12 cellular contexts compared by ENCODE assay signal in genomic region chr3:10772230-10773161, GRCh38. TPM values are rescaled to one million over a fixed set of nuclear protein-coding genes. Genes with fewer than 3 reads are reported as not detected.
DNase-seq lines count a peak whose midpoint lies in the region; ATAC-seq and TF ChIP-seq lines count a peak whose summit lies in the region.
"Had no signal": no experiment of that assay in that cellular context is flagged by ENCODE, and none has a peak within 500 bp of the region (broad histone marks: within the 10 kb centered on the region; RNA-seq: fewer than 3 reads in every experiment).

No MANE protein-coding gene starts in this region.

- H3K36me3 ChIP-seq in OCI-LY3 (replicated peaks; ENCODE audit: low read depth, low read length) (no peaks in the 10 kb centered on the region), prostate gland (no peaks in the 10 kb centered on the region)
- H3K36me3 ChIP-seq: uterus had no signal

- H3K4me3 Mint-ChIP-seq in activated CD4-positive, alpha-beta T cell treated with anti-CD3 and anti-CD28 coated beads for 36 hours, result no peak overlapping the region
- no peak overlapping the region for H3K4me3 Mint-ChIP-seq in endothelial cell (ENCODE audit: unreplicated experiment)
- H3K4me3 Mint-ChIP-seq: B cell had no signal

- H3K27ac ChIP-seq in OCI-LY3 (ENCODE audit: low read length), result no peak overlapping the region
- no peak overlapping the region for H3K27ac ChIP-seq in prostate gland
- H3K27ac ChIP-seq: uterus had no signal

- H3K79me2 ChIP-seq in OCI-LY3 (ENCODE audit: low read length), result no peaks in the 10 kb centered on the region

- H3K27ac Mint-ChIP-seq in activated CD4-positive, alpha-beta T cell treated with anti-CD3 and anti-CD28 coated beads for 36 hours, result no peak overlapping the region
- H3K27ac Mint-ChIP-seq in endothelial cell (ENCODE audit: unreplicated experiment), result peak overlapping the region; percentile 30
- H3K27ac Mint-ChIP-seq: B cell had no signal

- no peaks in the 10 kb centered on the region for H3K4me1 Mint-ChIP-seq in activated CD4-positive, alpha-beta T cell treated with anti-CD3 and anti-CD28 coated beads for 36 hours
- H3K4me1 Mint-ChIP-seq in endothelial cell (ENCODE audit: unreplicated experiment), result no peaks in the 10 kb centered on the region
- H3K4me1 Mint-ChIP-seq: B cell had no signal

- ATAC-seq in activated CD4-positive, alpha-beta T cell treated with anti-CD3 and anti-CD28 coated beads for 36 hours, result no peak
- no peak for ATAC-seq in GM18498 (IDR thresholded peaks at IDR 0.05; ENCODE audit: unreplicated experiment)

- H3K27me3 ChIP-seq in OCI-LY3 (ENCODE audit: low read depth, low read length) (peaks cover 18% of the 10 kb centered on the region), prostate gland (replicated peaks; ENCODE audit: insufficient read depth) (peaks cover 3% of the 10 kb centered on the region)
- H3K27me3 ChIP-seq: uterus had no signal

- WGBS in prostate gland, result 51% methylated on average over 18 of the region's 18 CpGs

- DNase-seq in activated CD4-positive, alpha-beta T cell treated with anti-CD3 and anti-CD28 coated beads for 36 hours, result peak; percentile 35
- no peak for DNase-seq in activated CD4-positive, alpha-beta T cell treated with anti-CD3 and anti-CD28 coated beads for 4 hours
- DNase-seq in endothelial cell (ENCODE audit: low spot score), result peak; percentile 29
- DNase-seq in prostate gland (ENCODE audit: low spot score), result no peak
- DNase-seq in GM19238 (ENCODE audit: insufficient read length, low spot score), result no peak
- DNase-seq in activated gamma-delta T cell treated with Interleukin-2 at 50 U/mL for 16 hours, result no peak
- DNase-seq: activated CD4-positive, CD25-positive, alpha-beta regulatory T cell treated with anti-CD3 and anti-CD28 coated beads, Interleukin-2, amount 50 U/mL, for 72 hours; NCI-H510A treated with DMSO at 0.1 percent for 48 hours; uterus had no signal

- H2AFZ ChIP-seq in OCI-LY3 (ENCODE audit: low read depth, low read length), result no peak overlapping the region

- POLR2A ChIA-PET in activated CD4-positive, alpha-beta T cell treated with anti-CD3 and anti-CD28 coated beads for 36 hours (lab: Charles Lee), result no interaction called here

- intact Hi-C loops in activated CD4-positive, alpha-beta T cell treated with anti-CD3 and anti-CD28 coated beads for 36 hours (cut with DNase I, micrococcal nuclease), result no loop called here
- intact Hi-C loops in prostate gland (cut with DNase I), result no loop called here

- H3K9ac ChIP-seq in OCI-LY3 (ENCODE audit: low read length), result no peak overlapping the region

- H3K4me2 ChIP-seq in OCI-LY3 (ENCODE audit: low read length), result no peak overlapping the region

- H3K9me3 Mint-ChIP-seq in activated CD4-positive, alpha-beta T cell treated with anti-CD3 and anti-CD28 coated beads for 36 hours (ENCODE audit: low read depth), result no peaks in the 10 kb centered on the region
- no peaks in the 10 kb centered on the region for H3K9me3 Mint-ChIP-seq in endothelial cell (ENCODE audit: unreplicated experiment)

- TF ChIP-seq CTCF in OCI-LY3 (IDR thresholded peaks at IDR 0.05; ENCODE audit: low read depth, low read length) (peak; percentile 75), endothelial cell (IDR thresholded peaks at IDR 0.05; ENCODE audit: unreplicated experiment) (peak; percentile 28), prostate gland (IDR thresholded peaks at IDR 0.05) (peak in 3 of 4 experiments; percentile 31 to 40 (median 40))

- no peaks in the 10 kb centered on the region for H4K20me1 ChIP-seq in OCI-LY3 (ENCODE audit: insufficient read depth, low read length)

- no peaks in the 10 kb centered on the region for H3K9me3 ChIP-seq in OCI-LY3 (ENCODE audit: insufficient read depth, low read length)
- no peaks in the 10 kb centered on the region for H3K9me3 ChIP-seq in prostate gland
- H3K9me3 ChIP-seq: uterus had no signal

- peaks cover 12% of the 10 kb centered on the region for H3K27me3 Mint-ChIP-seq in activated CD4-positive, alpha-beta T cell treated with anti-CD3 and anti-CD28 coated beads for 36 hours
- H3K27me3 Mint-ChIP-seq in endothelial cell (ENCODE audit: unreplicated experiment), result no peaks in the 10 kb centered on the region

- H3K4me3 ChIP-seq in OCI-LY3 (ENCODE audit: low read length), result no peak overlapping the region
- no peak overlapping the region for H3K4me3 ChIP-seq in prostate gland
- H3K4me3 ChIP-seq: uterus had no signal

- H3K36me3 Mint-ChIP-seq in activated CD4-positive, alpha-beta T cell treated with anti-CD3 and anti-CD28 coated beads for 36 hours (ENCODE audit: low read depth), result no peaks in the 10 kb centered on the region
- no peaks in the 10 kb centered on the region for H3K36me3 Mint-ChIP-seq in endothelial cell (ENCODE audit: low read depth, unreplicated experiment)

- no peak for TF ChIP-seq POLR2A in prostate gland (IDR thresholded peaks at IDR 0.05)

- CTCF ChIA-PET in activated CD4-positive, alpha-beta T cell treated with anti-CD3 and anti-CD28 coated beads for 36 hours (lab: Charles Lee), result interaction anchor here (1.0 to 1.6 kb wide), 2 partner anchors 11 to 65 kb away, joined by 3 to 7 read pairs; no protein-coding TSS in a partner anchor

- no peaks in the 10 kb centered on the region for H3K4me1 ChIP-seq in OCI-LY3 (ENCODE audit: low read length)
- no peaks in the 10 kb centered on the region for H3K4me1 ChIP-seq in prostate gland (replicated peaks)
- H3K4me1 ChIP-seq: uterus had no signal

RNA-seq across cellular contexts. Expression of gene SLC6A11, which starts 43.5 kb away (rescaled TPM):
- not detected for total RNA-seq in activated CD4-positive, alpha-beta T cell treated with anti-CD3 and anti-CD28 coated beads for 36 hours
- 0.15 TPM for total RNA-seq in endothelial cell (ENCODE audit: unreplicated experiment)
- 1 to 10 TPM; 3.6 to 6.9 TPM for total RNA-seq in prostate gland
- total RNA-seq: B cell had no signal

Comparison
In these comparisons a context has a peak if more than half of its experiments do, and no peak if none do; other contexts are left out.
1. DNase-seq: peak in activated CD4-positive, alpha-beta T cell treated with anti-CD3 and anti-CD28 coated beads for 36 hours (single experiment) and endothelial cell (single experiment); none in activated CD4-positive, alpha-beta T cell treated with anti-CD3 and anti-CD28 coated beads for 4 hours (0 of 2), prostate gland (single experiment), GM19238 (single experiment) and activated gamma-delta T cell treated with Interleukin-2 at 50 U/mL for 16 hours (single experiment).
2. Peak in every context shown above with its lines, with median percentiles within 50 percentile points of each other: CTCF ChIP-seq.